1 cellular context compared by ENCODE assay signal in the genomic region with DNA sequence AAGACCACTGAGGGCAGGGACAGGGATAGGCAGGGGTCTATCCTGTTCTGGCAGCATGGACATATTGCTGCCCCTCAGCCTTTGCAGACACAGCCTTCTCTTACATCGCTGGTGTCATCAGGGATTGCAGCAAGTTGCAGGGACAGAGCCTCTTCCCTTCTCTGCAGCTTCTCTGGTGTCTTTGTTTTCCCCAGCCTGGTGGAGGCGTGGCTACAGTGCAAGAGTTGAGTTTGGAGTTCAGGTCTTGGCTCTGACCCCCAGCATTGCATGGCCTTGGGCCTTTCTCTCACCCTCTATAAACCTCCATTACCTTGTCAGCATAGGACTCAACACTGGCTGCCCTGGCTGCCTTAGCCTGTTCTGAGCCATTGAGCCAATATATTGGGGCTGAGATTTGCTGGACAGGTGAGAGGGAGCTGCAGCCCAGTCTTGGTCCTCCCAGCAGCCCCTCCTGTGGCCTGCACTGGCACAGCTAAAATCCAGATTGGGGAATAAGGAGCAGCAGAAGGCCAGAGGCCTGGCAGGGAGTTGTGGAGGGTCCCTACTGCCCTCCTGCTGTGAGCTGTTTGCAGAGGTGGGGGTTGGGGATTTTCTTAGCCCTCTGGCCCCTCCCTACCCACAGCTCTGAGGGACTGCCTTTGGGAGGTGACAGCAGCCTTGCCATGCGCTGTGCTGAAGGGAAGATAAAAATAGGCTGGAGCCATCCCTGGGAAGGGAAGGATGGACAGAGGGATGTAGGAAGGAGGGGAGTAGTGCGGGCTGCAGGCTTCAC.
TF ChIP-seq lines count a peak whose summit lies in the region.

No MANE protein-coding gene starts in this region.

TF ChIP-seq in H1, 55 proteins besides CTCF, POLR2A, EP300 and RAD21:
- TF ChIP-seq CTBP2 (IDR thresholded peaks at IDR 0.05; ENCODE audit: borderline replicate concordance, insufficient read depth, insufficient read length, low read length): no peak
- no peak for TF ChIP-seq NRF1 (IDR thresholded peaks at IDR 0.05; ENCODE audit: low read depth, low read length)
- TF ChIP-seq, protein P1, sequence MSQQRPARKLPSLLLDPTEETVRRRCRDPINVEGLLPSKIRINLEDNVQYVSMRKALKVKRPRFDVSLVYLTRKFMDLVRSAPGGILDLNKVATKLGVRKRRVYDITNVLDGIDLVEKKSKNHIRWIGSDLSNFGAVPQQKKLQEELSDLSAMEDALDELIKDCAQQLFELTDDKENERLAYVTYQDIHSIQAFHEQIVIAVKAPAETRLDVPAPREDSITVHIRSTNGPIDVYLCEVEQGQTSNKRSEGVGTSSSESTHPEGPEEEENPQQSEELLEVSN (IDR thresholded peaks at IDR 0.05): no peak
- no peak for TF ChIP-seq SP1 (IDR thresholded peaks at IDR 0.05; ENCODE audit: low read depth, low read length)
- TF ChIP-seq TAF7 (optimal IDR thresholded peaks at IDR 0.05; ENCODE audit: borderline replicate concordance, low read depth, low read length): no peak
- TF ChIP-seq RNF2 (IDR thresholded peaks at IDR 0.05; ENCODE audit: borderline replicate concordance, low read depth, low read length, missing control alignments, poor library complexity, severe bottlenecking): no peak
- TF ChIP-seq POLR2AphosphoS5 (IDR thresholded peaks at IDR 0.05; ENCODE audit: low read depth, low read length): no peak
